24 cellular contexts compared by ENCODE assay signal in genomic region chr9:17926246-17926645, GRCh38.
"Had no signal": no experiment of that assay in that cellular context is flagged by ENCODE, and none has a peak within 500 bp of the region (broad histone marks: within the 10 kb centered on the region; RNA-seq: fewer than 3 reads in every experiment).

No MANE protein-coding gene starts in this region.

- DNase-seq: activated B cell treated with CpG ODN at 0.5 μM for 24 hours; activated CD4-positive, alpha-beta T cell treated with anti-CD3 and anti-CD28 coated beads for 48 hours; activated CD4-positive, alpha-beta T cell treated with anti-CD3 and anti-CD28 coated beads, Interleukin-2, amount 50 U/mL, for 1 hour; activated CD4-positive, alpha-beta T cell treated with anti-CD3 and anti-CD28 coated beads, Interleukin-2, amount 50 U/mL, for 48 hours; activated CD8-positive, alpha-beta memory T cell treated with anti-CD3 and anti-CD28 coated beads for 24 hours; activated CD8-positive, alpha-beta T cell treated with anti-CD3 and anti-CD28 coated beads for 36 hours; activated effector memory CD4-positive, alpha-beta T cell treated with Interleukin-2 at 50 U/mL for 16 hours; activated gamma-delta T cell treated with Interleukin-2 at 50 U/mL for 16 hours; activated naive CD4-positive, alpha-beta T cell treated with anti-CD3 and anti-CD28 coated beads, Interleukin-2, amount 50 U/mL, for 16 hours; activated naive CD4-positive, alpha-beta T cell treated with Interleukin-2 at 50 U/mL for 16 hours; activated T-cell treated with anti-CD3 and anti-CD28 coated beads, Interleukin-2, amount 50 U/mL, for 4 hours; amniotic stem cell; anterior cingulate cortex; brain microvascular endothelial cell; dorsolateral prefrontal cortex; effector memory CD4-positive, alpha-beta T cell; endodermal cell; foreskin fibroblast; head of caudate nucleus; T1000; WERI-Rb-1 had no signal

- ATAC-seq: activated CD4-positive, CD25-positive, alpha-beta regulatory T cell treated with anti-CD3 and anti-CD28 coated beads, Interleukin-2, amount 50 U/mL, for 24 hours; activated CD8-positive, alpha-beta T cell treated with anti-CD3 and anti-CD28 coated beads for 36 hours; activated T-cell treated with anti-CD3 and anti-CD28 coated beads, Interleukin-2, amount 50 U/mL, for 4 hours; activated T-helper 17 cell treated with anti-CD3 and anti-CD28 coated beads, Interleukin-2, amount 50 U/mL, for 72 hours; esophagus mucosa had no signal
